8 cellular contexts compared by ENCODE assay signal in the genomic region with DNA sequence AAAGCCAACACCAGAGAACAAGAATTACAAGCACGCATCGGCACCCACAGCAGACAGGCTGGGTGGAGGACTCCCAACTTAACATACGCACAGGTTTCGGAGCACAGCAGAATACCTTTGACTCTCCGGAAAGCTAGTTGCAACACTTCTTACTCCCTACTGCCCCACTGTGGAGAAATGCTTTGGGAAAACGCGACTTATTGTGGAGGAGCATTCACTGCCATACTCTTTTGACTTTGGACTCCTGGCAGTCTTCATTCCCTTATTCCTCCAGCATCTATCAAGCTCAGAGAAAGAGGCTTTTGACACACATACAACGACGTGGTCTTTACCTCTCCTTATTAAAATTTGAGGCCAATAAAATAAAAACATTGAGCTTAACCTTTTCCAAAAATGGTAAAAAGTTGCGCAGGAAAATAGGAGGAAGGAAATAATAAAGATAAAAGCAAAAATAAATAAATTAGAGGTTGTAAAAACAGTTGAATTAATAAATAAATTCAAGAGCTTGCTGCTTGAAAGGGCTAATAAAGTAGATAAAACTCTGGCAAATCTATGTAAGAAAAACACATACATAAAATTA. TPM values are rescaled to one million over a fixed set of nuclear protein-coding genes. Genes with fewer than 3 reads are reported as not detected.
DNase-seq lines count a peak whose midpoint lies in the region; ATAC-seq and TF ChIP-seq lines count a peak whose summit lies in the region.

No MANE protein-coding gene starts in this region.

- 10 to 24% (median 14%) methylated on average over 10 of the region's 10 CpGs for WGBS in psoas muscle, 3 donors

- intact Hi-C loops in activated naive CD4-positive, alpha-beta T cell treated with anti-CD3 and anti-CD28 coated beads for 36 hours (cut with micrococcal nuclease): loop anchor here (1.0 to 10.0 kb wide), 5 partner anchors 105 to 235 kb away; no protein-coding TSS in a partner anchor
- intact Hi-C loops in head of caudate nucleus (cut with DNase I): no loop called here
- intact Hi-C loops in psoas muscle (cut with DNase I): loop anchor here in 1 of 2 donors (5.0 kb wide), 1 partner anchor 235 kb away; no protein-coding TSS in a partner anchor

- H3K4me3 Mint-ChIP-seq in activated naive CD4-positive, alpha-beta T cell treated with anti-CD3 and anti-CD28 coated beads for 36 hours: peak overlapping the region; percentile 29

- ATAC-seq in psoas muscle (no peak), HG03097 (IDR thresholded peaks at IDR 0.05; ENCODE audit: low FRiP score, unreplicated experiment) (no peak)

- peak; percentile 30 for DNase-seq in NCI-H2196 (lab: John Stamatoyannopoulos, UW; ENCODE audit: unreplicated experiment)
- DNase-seq in NCI-H2196 treated with DMSO at 0.1 percent for 48 hours (lab: John Stamatoyannopoulos, UW; ENCODE audit: unreplicated experiment): no peak
- peak; percentile 45 for DNase-seq in M059J (ENCODE audit: low read depth)
- peak; percentile 64 for DNase-seq in activated naive CD4-positive, alpha-beta T cell treated with anti-CD3 and anti-CD28 coated beads for 36 hours
- peak in 29 of 42 donors; percentile 4 to 60 (median 34) for DNase-seq in head of caudate nucleus
- DNase-seq in psoas muscle: no peak
- DNase-seq in NCI-H146 (lab: John Stamatoyannopoulos, UW): no peak

- no peak overlapping the region for H3K27ac Mint-ChIP-seq in activated naive CD4-positive, alpha-beta T cell treated with anti-CD3 and anti-CD28 coated beads for 36 hours

- peak overlapping the region; percentile 41 for H3K4me3 ChIP-seq in psoas muscle

- peaks cover 0 to 6% (median 0%) of the 10 kb centered on the region in 3 donors for H3K27me3 ChIP-seq in psoas muscle (ENCODE audit: insufficient read depth in 3 of 3, low read length in 2 of 3)

- peaks cover 6% of the 10 kb centered on the region for H3K4me1 Mint-ChIP-seq in activated naive CD4-positive, alpha-beta T cell treated with anti-CD3 and anti-CD28 coated beads for 36 hours (ENCODE audit: low read depth)

- H3K9me3 ChIP-seq in psoas muscle: no peaks in the 10 kb centered on the region

- H3K27me3 Mint-ChIP-seq in activated naive CD4-positive, alpha-beta T cell treated with anti-CD3 and anti-CD28 coated beads for 36 hours (ENCODE audit: low read depth): no peaks in the 10 kb centered on the region

- H3K4me1 ChIP-seq in psoas muscle: no peaks in the 10 kb centered on the region

- no peak overlapping the region for H3K27ac ChIP-seq in psoas muscle

- peaks cover 1% of the 10 kb centered on the region for H3K9me3 Mint-ChIP-seq in activated naive CD4-positive, alpha-beta T cell treated with anti-CD3 and anti-CD28 coated beads for 36 hours

- TF ChIP-seq CTCF in psoas muscle (IDR thresholded peaks at IDR 0.05): peak; percentile 38

- no peaks in the 10 kb centered on the region for H3K36me3 Mint-ChIP-seq in activated naive CD4-positive, alpha-beta T cell treated with anti-CD3 and anti-CD28 coated beads for 36 hours (ENCODE audit: low read depth)

- H3K36me3 ChIP-seq in psoas muscle (ENCODE audit: insufficient read depth in 1 of 2, low read depth in 1 of 2): no peaks in the 10 kb centered on the region

- CTCF ChIA-PET in activated naive CD4-positive, alpha-beta T cell treated with anti-CD3 and anti-CD28 coated beads for 36 hours (lab: Charles Lee): interaction anchor here (0.6 to 2.3 kb wide), 16 partner anchors 9 to 387 kb away, joined by 3 to 22 read pairs (median 3); no protein-coding TSS in a partner anchor

RNA-seq across cellular contexts. Expression of gene GPC3, which starts 41.4 kb away (rescaled TPM):
- not detected in 2 replicates for total RNA-seq in M059J (2014; rRNA removed; shearing (Covaris generic))
- total RNA-seq in activated naive CD4-positive, alpha-beta T cell treated with anti-CD3 and anti-CD28 coated beads for 36 hours: under 1 TPM; 0.43 to 0.49 TPM
- total RNA-seq in psoas muscle: 1 to 10 TPM in 3 of 4 donors, under 1 TPM in 1; 0.78 to 2.3 (median 1.8) TPM
- 1 to 10 TPM in 1 of 3 donors, under 1 TPM in 2; 0.43 to 1.9 (median 0.80) TPM for polyA plus RNA-seq in psoas muscle

Comparison
In these comparisons a context has a peak if more than half of its experiments do, and no peak if none do; other contexts are left out.
1. DNase-seq: peak in NCI-H2196 (single experiment), M059J (single experiment), activated naive CD4-positive, alpha-beta T cell treated with anti-CD3 and anti-CD28 coated beads for 36 hours (single experiment) and head of caudate nucleus (29 of 42); none in NCI-H2196 treated with DMSO at 0.1 percent for 48 hours (single experiment), psoas muscle (0 of 2) and NCI-H146 (single experiment).